1 cellular context compared by ENCODE assay signal in the genomic region with DNA sequence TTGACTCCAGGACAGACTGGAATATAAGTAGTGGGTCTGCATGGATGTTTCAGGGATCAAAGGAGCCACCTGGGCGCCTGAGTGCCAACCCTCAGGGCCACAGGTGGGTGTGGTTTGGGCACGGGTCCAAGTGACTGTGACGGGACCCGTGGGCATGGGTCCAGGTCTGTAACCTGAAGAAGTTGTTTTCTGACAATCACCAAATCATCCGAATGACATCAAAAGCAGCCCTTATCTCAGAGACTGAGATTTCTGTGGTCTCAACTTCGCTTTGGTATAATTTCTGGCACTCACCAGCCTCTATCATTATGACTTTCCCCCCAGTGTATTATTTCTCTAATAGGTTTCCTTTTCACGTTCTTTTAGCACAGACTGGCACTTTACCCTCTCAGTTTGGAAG.
TF ChIP-seq lines count a peak whose summit lies in the region.

No MANE protein-coding gene starts in this region.

TF ChIP-seq in HepG2, 621 proteins besides CTCF, POLR2A, EP300 and RAD21:
- TF ChIP-seq ZNF672 (CRISPR knock-in tag; IDR thresholded peaks at IDR 0.05), result no peak
